ENCODE assay signal across 22 cellular contexts in the genomic region with DNA sequence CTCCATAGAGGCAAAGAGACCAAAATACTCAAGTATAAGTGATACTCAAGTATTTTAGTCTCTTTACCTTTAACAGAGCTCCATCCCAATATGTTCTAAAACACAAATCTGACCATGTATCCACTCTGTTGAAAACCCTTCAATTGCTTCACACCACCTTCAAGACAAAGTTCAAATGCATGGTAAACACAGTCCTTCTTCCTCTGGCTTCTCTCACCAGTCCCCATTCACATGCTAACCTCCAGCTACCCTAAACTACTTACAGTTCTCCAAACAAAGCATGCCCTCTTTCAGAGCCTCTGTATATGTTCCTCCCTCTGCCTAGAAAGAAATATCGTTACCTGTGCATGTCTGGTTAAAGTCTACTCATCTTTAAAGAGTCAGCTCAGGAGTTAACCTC.
"Had no signal": no experiment of that assay in that cellular context is flagged by ENCODE, and none has a peak within 500 bp of the region (broad histone marks: within the 10 kb centered on the region; RNA-seq: fewer than 3 reads in every experiment).

No MANE protein-coding gene starts in this region.

- H3K4me2 ChIP-seq: neural progenitor cell had no signal

- H3K9me3 ChIP-seq: body of pancreas, colonic mucosa, gastrocnemius medialis, heart left ventricle, prostate gland, right atrium auricular region, transverse colon had no signal

- H3K27ac Mint-ChIP-seq: activated B cell treated with CpG ODN at 0.5 μM for 24 hours; activated CD4-positive, alpha-beta T cell treated with anti-CD3 and anti-CD28 coated beads, Interleukin-2, amount 10 ng/mL, durations not matched to agents 24 days and 14 days; activated CD8-positive, alpha-beta T cell treated with anti-CD3 and anti-CD28 coated beads for 36 hours; activated T-cell treated with anti-CD3 and anti-CD28 coated beads, Interleukin-2, amount 50 U/mL, for 24 hours; activated T-helper 2 cell treated with anti-CD3 and anti-CD28 coated beads, Interferon-gamma antibody, Interleukin-2, Interleukin-4, amounts not matched to agents 10 μg/mL and 5 μg/mL and 100 μg/mL, durations not matched to agents 14 hours and 24 hours and 36 hours; neural progenitor cell; stimulated activated naive CD8-positive, alpha-beta T cell treated with anti-CD3 and anti-CD28 coated beads, Interleukin-15, Interleukin-2, amounts not matched to agents 100 ng/mL and 50 ng/mL, for 24 hours; T-helper 2 cell treated with Interferon-gamma antibody and Interleukin-4, amounts not matched to agents 5 μg/mL and 100 μg/mL, for 36 hours had no signal

- H3K27me3 Mint-ChIP-seq: activated B cell treated with CpG ODN at 0.5 μM for 24 hours; activated CD4-positive, alpha-beta T cell treated with anti-CD3 and anti-CD28 coated beads, Interleukin-2, amount 10 ng/mL, durations not matched to agents 24 days and 14 days; activated CD8-positive, alpha-beta T cell treated with anti-CD3 and anti-CD28 coated beads for 36 hours; activated T-cell treated with anti-CD3 and anti-CD28 coated beads, Interleukin-2, amount 50 U/mL, for 24 hours; naive B cell; stimulated activated naive CD8-positive, alpha-beta T cell treated with anti-CD3 and anti-CD28 coated beads, Interleukin-15, Interleukin-2, amounts not matched to agents 100 ng/mL and 50 ng/mL, for 24 hours had no signal

- DNase-seq: activated B cell treated with CpG ODN at 0.5 μM for 24 hours; activated CD4-positive, alpha-beta T cell treated with anti-CD3 and anti-CD28 coated beads, Interleukin-2, amount 10 ng/mL, durations not matched to agents 24 days and 14 days; activated CD8-positive, alpha-beta T cell treated with anti-CD3 and anti-CD28 coated beads for 36 hours; activated naive CD4-positive, alpha-beta T cell treated with Interleukin-2 at 50 U/mL for 16 hours; activated T-cell treated with anti-CD3 and anti-CD28 coated beads, Interleukin-2, amount 50 U/mL, for 24 hours; body of pancreas; central memory CD4-positive, alpha-beta T cell; colonic mucosa; gastrocnemius medialis; heart left ventricle; naive B cell; transverse colon had no signal

- H3K4me3 Mint-ChIP-seq: activated B cell treated with CpG ODN at 0.5 μM for 24 hours; activated CD4-positive, alpha-beta T cell treated with anti-CD3 and anti-CD28 coated beads, Interleukin-2, amount 10 ng/mL, durations not matched to agents 24 days and 14 days; activated CD8-positive, alpha-beta T cell treated with anti-CD3 and anti-CD28 coated beads for 36 hours; activated T-cell treated with anti-CD3 and anti-CD28 coated beads, Interleukin-2, amount 50 U/mL, for 24 hours; neural progenitor cell; stimulated activated naive CD8-positive, alpha-beta T cell treated with anti-CD3 and anti-CD28 coated beads, Interleukin-15, Interleukin-2, amounts not matched to agents 100 ng/mL and 50 ng/mL, for 24 hours; T-helper 2 cell treated with Interferon-gamma antibody and Interleukin-4, amounts not matched to agents 5 μg/mL and 100 μg/mL, for 36 hours had no signal

- ATAC-seq: activated CD8-positive, alpha-beta T cell treated with anti-CD3 and anti-CD28 coated beads for 36 hours; body of pancreas; gastrocnemius medialis; heart left ventricle had no signal

- H3K27me3 ChIP-seq: body of pancreas, colonic mucosa, gastrocnemius medialis, heart left ventricle, neural progenitor cell, right atrium auricular region, transverse colon had no signal

- FAIRE-seq: endometrium, TTC549 had no signal

- H2AFZ ChIP-seq: neural progenitor cell had no signal

- H3K9ac ChIP-seq: neural progenitor cell had no signal

- H3K4me1 Mint-ChIP-seq: activated CD4-positive, alpha-beta T cell treated with anti-CD3 and anti-CD28 coated beads, Interleukin-2, amount 10 ng/mL, durations not matched to agents 24 days and 14 days; neural progenitor cell had no signal

- H3K4me1 ChIP-seq: colonic mucosa, gastrocnemius medialis, heart left ventricle, neural progenitor cell, prostate gland, right atrium auricular region, transverse colon had no signal

- H3K27ac ChIP-seq: body of pancreas, colonic mucosa, gastrocnemius medialis, heart left ventricle, neural progenitor cell, prostate gland, right atrium auricular region, skin epidermis, transverse colon had no signal

- H3K36me3 ChIP-seq: colonic mucosa, gastrocnemius medialis, neural progenitor cell, prostate gland, right atrium auricular region had no signal

- H3K4me3 ChIP-seq: body of pancreas, colonic mucosa, gastrocnemius medialis, heart left ventricle, lung, neural progenitor cell, prostate gland, right atrium auricular region, skin epidermis, transverse colon had no signal
